9 cellular contexts compared by ENCODE assay signal in the genomic region with DNA sequence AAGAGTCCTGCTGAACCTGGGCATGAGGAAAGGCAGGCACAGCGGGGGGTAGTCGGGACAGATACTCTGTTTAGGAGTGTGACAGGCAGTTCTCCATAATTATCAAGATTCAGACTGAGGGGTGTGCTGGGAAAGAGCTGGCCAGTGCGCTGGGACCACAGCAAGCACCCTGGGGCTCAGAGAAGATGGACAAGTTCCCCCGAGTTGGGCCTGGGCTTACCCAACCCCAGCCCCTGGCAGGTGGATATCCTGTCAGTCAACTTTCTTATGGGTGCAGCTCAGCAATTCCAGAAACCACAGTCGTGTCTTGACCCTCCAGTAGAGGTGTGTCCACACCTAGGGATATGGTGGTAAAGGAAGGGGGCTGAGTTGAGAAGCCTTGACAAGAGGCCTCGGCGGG. TPM values are rescaled to one million over a fixed set of nuclear protein-coding genes. Genes with fewer than 3 reads are reported as not detected.
"Had no signal": no experiment of that assay in that cellular context is flagged by ENCODE, and none has a peak within 500 bp of the region (broad histone marks: within the 10 kb centered on the region; RNA-seq: fewer than 3 reads in every experiment).

No MANE protein-coding gene starts in this region.

- ATAC-seq: HCT116 had no signal

- H3K36me3 ChIP-seq: HAP-1 had no signal

- H3K4me1 Mint-ChIP-seq: GM23338 had no signal

- H3K4me1 ChIP-seq: HAP-1 had no signal

- DNase-seq: H7, HFFc6, IMR-90 had no signal

- H3K27ac Mint-ChIP-seq: GM23338, HFFc6 had no signal

- FAIRE-seq: HTR-8/SVneo had no signal

- H3K4me3 Mint-ChIP-seq: HFFc6 had no signal

- H3K4me3 ChIP-seq: HAP-1 had no signal

RNA-seq across cellular contexts. Expression of gene PRR20G, which starts 49.2 kb away (rescaled TPM):
- total RNA-seq: GM23338, H4, H7, HFFc6, HT-29, IMR-90 had no signal
- polyA plus RNA-seq: IMR-90 had no signal
